In the genomic region with DNA sequence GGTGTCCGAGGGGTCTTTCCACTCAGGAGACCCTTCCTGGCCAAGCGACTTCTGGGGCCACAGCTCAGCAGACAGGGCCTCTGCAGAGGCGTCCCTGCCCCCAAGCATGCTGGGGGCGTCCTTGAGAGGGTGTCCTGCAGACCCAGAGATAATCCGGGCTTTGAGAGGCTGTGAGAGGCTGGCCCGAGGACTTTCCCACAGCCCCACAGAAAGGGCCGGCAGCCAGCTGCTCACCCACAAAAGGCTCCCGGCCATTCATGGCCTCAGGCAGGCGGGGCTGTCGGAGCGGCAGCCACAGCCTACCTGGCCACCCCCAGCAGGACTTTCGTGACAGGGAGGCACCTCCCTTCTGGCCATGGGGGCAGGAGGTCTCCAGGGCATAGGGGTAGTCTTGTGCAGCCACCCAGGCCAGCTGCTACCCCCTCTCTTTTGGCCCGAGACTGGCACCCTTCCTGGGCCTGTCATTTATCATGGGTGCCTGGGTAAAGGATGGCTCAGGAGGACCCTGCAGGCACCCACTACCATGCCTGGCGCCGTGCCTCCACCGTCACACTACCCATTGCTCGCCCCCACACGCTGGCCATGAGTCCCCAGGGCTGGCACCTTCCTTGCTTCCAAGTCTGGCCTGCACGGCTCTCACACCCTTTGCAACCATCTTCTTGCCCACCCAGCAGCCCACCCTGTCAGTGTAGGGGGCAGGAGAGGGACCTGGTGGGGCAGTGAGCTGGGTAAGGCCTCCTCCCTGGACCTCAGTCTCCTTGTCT, we compare ENCODE assay signal across 10 cellular contexts. TPM values are rescaled to one million over a fixed set of nuclear protein-coding genes. Genes with fewer than 3 reads are reported as not detected.
DNase-seq lines count a peak whose midpoint lies in the region; ATAC-seq and TF ChIP-seq lines count a peak whose summit lies in the region.
"Had no signal": no experiment of that assay in that cellular context is flagged by ENCODE, and none has a peak within 500 bp of the region (broad histone marks: within the 10 kb centered on the region; RNA-seq: fewer than 3 reads in every experiment).

No MANE protein-coding gene starts in this region.

- H3K9ac ChIP-seq in OCI-LY3 (ENCODE audit: low read length), result peak overlapping the region; percentile 57; the same call in 1 of the 2 replicates

- H3K9me3 ChIP-seq in OCI-LY3 (ENCODE audit: insufficient read depth, low read length), result no peaks in the 10 kb centered on the region
- no peaks in the 10 kb centered on the region for H3K9me3 ChIP-seq in prostate gland

- TF ChIP-seq POLR2A in prostate gland (IDR thresholded peaks at IDR 0.05), result no peak

- H3K36me3 Mint-ChIP-seq in effector memory CD8-positive, alpha-beta T cell (ENCODE audit: insufficient read depth), result peaks cover 33% of the 10 kb centered on the region

- peak overlapping the region; percentile 4 to 27 for H3K4me3 Mint-ChIP-seq in effector memory CD8-positive, alpha-beta T cell

- no peaks in the 10 kb centered on the region for H3K79me2 ChIP-seq in OCI-LY3 (ENCODE audit: low read length)

- peak overlapping the region; percentile 79 for H3K4me3 ChIP-seq in OCI-LY3 (ENCODE audit: low read length)
- no peak overlapping the region for H3K4me3 ChIP-seq in prostate gland

- no peaks in the 10 kb centered on the region for H3K27me3 ChIP-seq in OCI-LY3 (ENCODE audit: low read depth, low read length)
- H3K27me3 ChIP-seq in prostate gland (replicated peaks; ENCODE audit: insufficient read depth), result no peaks in the 10 kb centered on the region

- intact Hi-C loops in prostate gland (cut with DNase I), result loop anchor here (5.0 kb wide), 1 partner anchor 348 kb away; no protein-coding TSS in a partner anchor

- H3K4me1 ChIP-seq in OCI-LY3 (ENCODE audit: low read length) (peaks cover 28% of the 10 kb centered on the region), prostate gland (replicated peaks) (peaks cover 26% of the 10 kb centered on the region)

- DNase-seq in COLO668 (lab: John Stamatoyannopoulos, UW; ENCODE audit: unreplicated experiment) (peak; percentile 83), prostate gland (ENCODE audit: low spot score) (no peak), DMS153 treated with DMSO at 0.1 percent for 48 hours (lab: John Stamatoyannopoulos, UW; ENCODE audit: unreplicated experiment) (no peak), OCI-M2 (lab: John Stamatoyannopoulos, UW; ENCODE audit: unreplicated experiment) (no peak), NCI-H187 treated with DMSO at 0.1 percent for 48 hours (lab: John Stamatoyannopoulos, UW) (no peak)
- no peak for DNase-seq in effector memory CD8-positive, alpha-beta T cell
- DNase-seq in activated T-cell treated with anti-CD3 and anti-CD28 coated beads, Interleukin-2, amount 50 U/mL, for 1 hour, result no peak
- DNase-seq: activated CD4-positive, alpha-beta T cell treated with anti-CD3 and anti-CD28 coated beads for 48 hours had no signal

- 68% methylated on average over 19 of the region's 19 CpGs for WGBS in prostate gland

- peak overlapping the region; percentile 93 for H3K4me2 ChIP-seq in OCI-LY3 (ENCODE audit: low read length)

- H3K27ac ChIP-seq in OCI-LY3 (ENCODE audit: low read length) (no peak overlapping the region), prostate gland (peak overlapping the region; percentile 62 to 99)

- no peak for ATAC-seq in effector memory CD8-positive, alpha-beta T cell (replicated peaks)

- H3K4me1 Mint-ChIP-seq in effector memory CD8-positive, alpha-beta T cell (ENCODE audit: low read depth in 2 of 2), result peaks cover 11 to 22% of the 10 kb centered on the region in 2 donors

- TF ChIP-seq CTCF in OCI-LY3 (IDR thresholded peaks at IDR 0.05; ENCODE audit: low read depth, low read length) (no peak), prostate gland (IDR thresholded peaks at IDR 0.05) (no peak)

- no peaks in the 10 kb centered on the region for H3K9me3 Mint-ChIP-seq in effector memory CD8-positive, alpha-beta T cell

- H3K36me3 ChIP-seq in OCI-LY3 (replicated peaks; ENCODE audit: low read depth, low read length) (no peaks in the 10 kb centered on the region), prostate gland (no peaks in the 10 kb centered on the region)

- H4K20me1 ChIP-seq in OCI-LY3 (ENCODE audit: insufficient read depth, low read length), result no peaks in the 10 kb centered on the region

- H2AFZ ChIP-seq in OCI-LY3 (ENCODE audit: low read depth, low read length), result no peak overlapping the region

- peak overlapping the region in 1 of 2 donors; percentile 94 for H3K27ac Mint-ChIP-seq in effector memory CD8-positive, alpha-beta T cell

- no peaks in the 10 kb centered on the region for H3K27me3 Mint-ChIP-seq in effector memory CD8-positive, alpha-beta T cell

RNA-seq across cellular contexts. Expression of a gene that starts 11.1 kb away (rescaled TPM):
- total RNA-seq in prostate gland, result 100 to 1,000 TPM in 1 of 2 donors, 10 to 100 TPM in 1; 83.3 to 105 TPM

RNA-seq across cellular contexts. Expression of a gene that starts 15.0 kb away (rescaled TPM):
- total RNA-seq in prostate gland, result 1 to 10 TPM in 1 of 2 donors, not detected in 1; 2.6 TPM
- total RNA-seq: LHCN-M2 had no signal

RNA-seq across cellular contexts. Expression of a gene that starts 18.7 kb away (rescaled TPM):
- 10 to 100 TPM; 27.0 to 69.5 TPM for total RNA-seq in prostate gland

RNA-seq across cellular contexts. Expression of a gene that starts 41.5 kb away (rescaled TPM):
- 10 to 100 TPM; 20.3 to 25.8 TPM for total RNA-seq in prostate gland
